In genomic region chr20:56468317-56469076, GRCh38 we compare ENCODE assay signal across 1 cellular context.
A peak's percentile ranks its signal among the peaks of the same experiment; 100 is the strongest.
TF ChIP-seq lines count a peak whose summit lies in the region.

Gene RTF2, plus strand, starts transcription at chr20:56468627. Its CDS starts 71 bp downstream, at chr20:56468698.

TF ChIP-seq in K562, 482 proteins besides CTCF, POLR2A, EP300 and RAD21 (continued from another document and continues in another):
- TF ChIP-seq KAT7 (CRISPR knock-in tag; IDR thresholded peaks at IDR 0.05; ENCODE audit: borderline replicate concordance) (0 out of 2 replicates have a peak, but pooled peaks have one; percentile 47), BRD4 (IDR thresholded peaks at IDR 0.05) (no peak), FOXJ3 (CRISPR knock-in tag; IDR thresholded peaks at IDR 0.05) (no peak), STAT5A (IDR thresholded peaks at IDR 0.05; ENCODE audit: borderline replicate concordance, low read length) (no peak), KLF6 (CRISPR knock-in tag; IDR thresholded peaks at IDR 0.05; ENCODE audit: borderline replicate concordance) (no peak), TBP (optimal IDR thresholded peaks at IDR 0.05; ENCODE audit: low read depth, low read length) (peak; percentile 33), ZNF23 (CRISPR knock-in tag; IDR thresholded peaks at IDR 0.05) (no peak), FOXJ2 (tag; IDR thresholded peaks at IDR 0.05) (peak; percentile 80), MITF (IDR thresholded peaks at IDR 0.05) (no peak), CEBPB (tag; IDR thresholded peaks at IDR 0.05) (no peak), ZNF77 (CRISPR knock-in tag; IDR thresholded peaks at IDR 0.05) (no peak), ETV1 (tag; conservative IDR thresholded peaks at IDR 0.05; ENCODE audit: low read depth) (peak; percentile 60), GTF2A2 (tag; IDR thresholded peaks at IDR 0.05) (no peak), EGR1 (conservative IDR thresholded peaks at IDR 0.05) (peak; percentile 100), FUS (optimal IDR thresholded peaks at IDR 0.05; ENCODE audit: low read depth, low read length) (no peak), NR0B1 (IDR thresholded peaks at IDR 0.05; ENCODE audit: partially characterized antibody) (no peak), ID3 (CRISPR knock-in tag; IDR thresholded peaks at IDR 0.05) (no peak), ID3 (tag; IDR thresholded peaks at IDR 0.05) (no peak), XRCC4 (IDR thresholded peaks at IDR 0.05; ENCODE audit: extremely low read depth, insufficient read depth, insufficient read length) (no peak), ZNF644 (tag; IDR thresholded peaks at IDR 0.05; ENCODE audit: low read depth) (no peak), PHF20 (IDR thresholded peaks at IDR 0.05; ENCODE audit: partially characterized antibody) (peak; percentile 100), ELK3 (CRISPR knock-in tag; IDR thresholded peaks at IDR 0.05) (no peak), BHLHE40 (IDR thresholded peaks at IDR 0.05; ENCODE audit: low read length) (peak; percentile 70), KLF10 (CRISPR knock-in tag; IDR thresholded peaks at IDR 0.05) (no peak), GTF2F1 (IDR thresholded peaks at IDR 0.05; ENCODE audit: low read depth, low read length) (no peak), TFAP4 (CRISPR knock-in tag; IDR thresholded peaks at IDR 0.05; ENCODE audit: borderline replicate concordance) (peak; percentile 86), BRF2 (IDR thresholded peaks at IDR 0.05; ENCODE audit: borderline replicate concordance, insufficient read depth, insufficient read length) (no peak), FOXP1 (CRISPR knock-in tag; IDR thresholded peaks at IDR 0.05) (no peak; the same call in 1 of the 2 replicates), SAFB2 (IDR thresholded peaks at IDR 0.05; ENCODE audit: borderline replicate concordance, low read depth, low read length, severe bottlenecking) (no peak), PCBP1 (IDR thresholded peaks at IDR 0.05; ENCODE audit: low read depth, low read length, poor library complexity, severe bottlenecking) (peak; percentile 92), ILF3 (IDR thresholded peaks at IDR 0.05; ENCODE audit: borderline replicate concordance) (no peak), RBBP5 (IDR thresholded peaks at IDR 0.05; ENCODE audit: borderline replicate concordance, insufficient read depth, low read length, poor library complexity, severe bottlenecking) (peak; percentile 83), ZBTB26 (CRISPR knock-in tag; IDR thresholded peaks at IDR 0.05) (no peak), FOXM1 (IDR thresholded peaks at IDR 0.05; ENCODE audit: low read depth) (no peak), FOXM1 (CRISPR knock-in tag; IDR thresholded peaks at IDR 0.05; ENCODE audit: low read depth) (0 out of 2 replicates have a peak, but pooled peaks have one; percentile 40), ZNF592 (IDR thresholded peaks at IDR 0.05) (no peak), ESRRB (CRISPR knock-in tag; IDR thresholded peaks at IDR 0.05; ENCODE audit: borderline replicate concordance) (no peak), ZNF449 (CRISPR knock-in tag; IDR thresholded peaks at IDR 0.05) (no peak), CHD2 (IDR thresholded peaks at IDR 0.05; ENCODE audit: low read depth, low read length) (peak; percentile 90), MCM2 (IDR thresholded peaks at IDR 0.05; ENCODE audit: low read depth) (no peak), HNRNPH1 (optimal IDR thresholded peaks at IDR 0.05; ENCODE audit: low read depth, low read length) (no peak), NELFE (IDR thresholded peaks at IDR 0.05; ENCODE audit: insufficient read depth, insufficient read length) (no peak), HDAC6 (IDR thresholded peaks at IDR 0.05; ENCODE audit: low read depth, low read length) (no peak), MTA2 (IDR thresholded peaks at IDR 0.05; ENCODE audit: low read depth) (no peak), STAT6 (CRISPR knock-in tag; IDR thresholded peaks at IDR 0.05) (no peak), RBFOX2 (IDR thresholded peaks at IDR 0.05; ENCODE audit: low read depth, low read length) (peak; percentile 85), MTF1 (CRISPR knock-in tag; IDR thresholded peaks at IDR 0.05; ENCODE audit: borderline replicate concordance) (no peak), PML (IDR thresholded peaks at IDR 0.05; ENCODE audit: low read length) (peak; percentile 53), CHCHD3 (CRISPR knock-in tag; IDR thresholded peaks at IDR 0.05) (no peak), SAFB (IDR thresholded peaks at IDR 0.05; ENCODE audit: borderline replicate concordance, low read depth, low read length) (peak; percentile 85; the same call in 1 of the 2 replicates), DACH1 (IDR thresholded peaks at IDR 0.05; ENCODE audit: partially characterized antibody) (no peak), HNRNPK (IDR thresholded peaks at IDR 0.05; ENCODE audit: low read depth, low read length, poor library complexity, severe bottlenecking) (no peak), ZBTB9 (CRISPR knock-in tag; IDR thresholded peaks at IDR 0.05) (no peak)
